In genomic region chr10:14093735-14094484, GRCh38 we compare ENCODE assay signal across 8 cellular contexts.
DNase-seq lines count a peak whose midpoint lies in the region; ATAC-seq, FAIRE-seq and TF ChIP-seq lines count a peak whose summit lies in the region.

No MANE protein-coding gene starts in this region.

- no peak overlapping the region for H3K27ac ChIP-seq in brain microvascular endothelial cell

- in situ Hi-C loops in brain microvascular endothelial cell (cut with HindIII; ENCODE audit: low pct_ligation_motif_present, low sequenced_read_pairs), result no loop called here

- ATAC-seq in GM21360 (IDR thresholded peaks at IDR 0.05; ENCODE audit: unreplicated experiment) (no peak), HG03460 (IDR thresholded peaks at IDR 0.05; ENCODE audit: unreplicated experiment) (no peak), HG02885 (IDR thresholded peaks at IDR 0.05; ENCODE audit: poor library complexity, unreplicated experiment) (no peak)

- no peaks in the 10 kb centered on the region for H3K36me3 ChIP-seq in brain microvascular endothelial cell (replicated peaks)

- H3K4me3 ChIP-seq in AG10803 (ENCODE audit: low read length) (no peak overlapping the region), brain microvascular endothelial cell (ENCODE audit: low read depth, low read length) (no peak overlapping the region)

- DNase-seq in AG10803 (ENCODE audit: low read depth), result peak; percentile 62
- peak; percentile 5 for DNase-seq in HPDE6-E6E7 (ENCODE audit: extremely low spot score)
- peak; percentile 14 for DNase-seq in brain microvascular endothelial cell
- peak; percentile 34 for DNase-seq in kidney tubule cell (ENCODE audit: low spot score)
- DNase-seq in H54 (ENCODE audit: insufficient read length, low spot score), result no peak

- TF ChIP-seq POLR2A in H54 (IDR thresholded peaks at IDR 0.05; ENCODE audit: low read depth, low read length), result no peak

- no peak for FAIRE-seq in H54 (lab: Jason Lieb, UNC)

- no peaks in the 10 kb centered on the region for H3K27me3 ChIP-seq in brain microvascular endothelial cell (replicated peaks)

- peak; percentile 80 for TF ChIP-seq CTCF in AG10803 (conservative IDR thresholded peaks at IDR 0.05; ENCODE audit: low read length)
- TF ChIP-seq CTCF in brain microvascular endothelial cell (IDR thresholded peaks at IDR 0.05; ENCODE audit: low read depth, low read length, missing control alignments), result peak; percentile 60
